Comparison of ENCODE assay signal across 16 cellular contexts in genomic region chr4:2365913-2366210, GRCh38. TPM values are rescaled to one million over a fixed set of nuclear protein-coding genes. Genes with fewer than 3 reads are reported as not detected.
"Had no signal": no experiment of that assay in that cellular context is flagged by ENCODE, and none has a peak within 500 bp of the region (broad histone marks: within the 10 kb centered on the region; RNA-seq: fewer than 3 reads in every experiment).

No MANE protein-coding gene starts in this region.

- H3K36me3 ChIP-seq: ovary had no signal

- H3K4me3 ChIP-seq: mucosa of descending colon had no signal

- H3K27ac Mint-ChIP-seq: activated CD4-positive, alpha-beta memory T cell treated with anti-CD3 and anti-CD28 coated beads, Interleukin-2, amount 10 ng/mL, durations not matched to agents 7 days and 5 days; nephron progenitor cell had no signal

- H3K36me3 Mint-ChIP-seq: activated naive CD4-positive, alpha-beta T cell treated with anti-CD3 and anti-CD28 coated beads, Interleukin-2, amount 50 U/mL, for 24 hours had no signal

- DNase-seq: activated CD4-positive, alpha-beta memory T cell treated with anti-CD3 and anti-CD28 coated beads, Interleukin-2, amount 10 ng/mL, durations not matched to agents 7 days and 5 days; activated CD8-positive, alpha-beta memory T cell treated with anti-CD3 and anti-CD28 coated beads, Interleukin-2, amount 50 U/mL, for 48 hours; amniotic stem cell; hippocampal formation; nephron progenitor cell; stimulated activated CD4-positive, alpha-beta T cell treated with anti-CD3 and anti-CD28 coated beads, Interleukin-15, amount 100 ng/mL, for 24 hours; stimulated activated CD4-positive, alpha-beta T cell treated with anti-CD3 and anti-CD28 coated beads, Interleukin-4, amount 100 ng/mL, for 24 hours; T1000 had no signal

- H3K27ac ChIP-seq: gastroesophageal sphincter had no signal

- H3K27me3 Mint-ChIP-seq: activated CD4-positive, alpha-beta memory T cell treated with anti-CD3 and anti-CD28 coated beads, Interleukin-2, amount 10 ng/mL, durations not matched to agents 7 days and 5 days; activated naive CD4-positive, alpha-beta T cell treated with anti-CD3 and anti-CD28 coated beads, Interleukin-2, amount 50 U/mL, for 24 hours had no signal

- H3K27me3 ChIP-seq: gastroesophageal sphincter, ovary, tibial nerve had no signal

- H3K9me3 Mint-ChIP-seq: activated naive CD4-positive, alpha-beta T cell treated with anti-CD3 and anti-CD28 coated beads, Interleukin-2, amount 50 U/mL, for 24 hours had no signal

- H3K4me3 Mint-ChIP-seq: nephron progenitor cell had no signal

- H3K9me3 ChIP-seq: ovary had no signal

RNA-seq across cellular contexts. Expression of gene CFAP99, which starts 52.9 kb away (rescaled TPM):
- total RNA-seq: gastroesophageal sphincter, lung microvascular endothelial cell, SK-MEL-5, tibial nerve had no signal
- polyA plus RNA-seq: fibroblast of lung had no signal
